Comparison of ENCODE assay signal across 8 cellular contexts in genomic region chr2:84958135-84959044, GRCh38. TPM values are rescaled to one million over a fixed set of nuclear protein-coding genes. Genes with fewer than 3 reads are reported as not detected.
A peak's percentile ranks its signal among the peaks of the same experiment; 100 is the strongest.
DNase-seq lines count a peak whose midpoint lies in the region; ATAC-seq and TF ChIP-seq lines count a peak whose summit lies in the region.

No MANE protein-coding gene starts in this region.

- H3K4me1 Mint-ChIP-seq in CD14-positive monocyte: peaks cover 26% of the 10 kb centered on the region

- peaks cover 10% of the 10 kb centered on the region for H3K79me2 ChIP-seq in ACC112 (ENCODE audit: control insufficient read depth, insufficient read depth, low read length, unreplicated experiment)

- peaks cover 11 to 17% of the 10 kb centered on the region in 2 donors for H3K36me3 Mint-ChIP-seq in CD14-positive monocyte

- DNase-seq in HCEC 1CT: peak; percentile 77
- peak; percentile 40 for DNase-seq in RKO (ENCODE audit: low spot score)
- DNase-seq in fibroblast of the aortic adventitia (ENCODE audit: low read depth): peak; percentile 92
- peak; percentile 93 for DNase-seq in retinal pigment epithelial cell (ENCODE audit: low read depth)
- DNase-seq in GM19238 (ENCODE audit: insufficient read length, low spot score): no peak
- DNase-seq in CD14-positive monocyte (ENCODE audit: low spot score): no peak

- intact Hi-C loops in CD14-positive monocyte (cut with micrococcal nuclease): no loop called here

- peaks cover 0 to 2% (median 0%) of the 10 kb centered on the region in 7 donors for H3K9me3 Mint-ChIP-seq in CD14-positive monocyte

- no peaks in the 10 kb centered on the region for H3K27me3 Mint-ChIP-seq in CD14-positive monocyte (ENCODE audit: low read depth in 3 of 3)

- TF ChIP-seq CTCF in fibroblast of the aortic adventitia (IDR thresholded peaks at IDR 0.05; ENCODE audit: insufficient read depth, low read length) (no peak), retinal pigment epithelial cell (conservative IDR thresholded peaks at IDR 0.05; ENCODE audit: low read depth, low read length) (no peak), CD14-positive monocyte (IDR thresholded peaks at IDR 0.05) (no peak)

- no peak overlapping the region for H3K4me3 Mint-ChIP-seq in CD14-positive monocyte

- peaks cover 6% of the 10 kb centered on the region; the same call in 1 of the 2 replicates for H3K36me3 ChIP-seq in ACC112 (ENCODE audit: insufficient read depth, low read length)

- H3K27ac ChIP-seq in ACC112 (ENCODE audit: low read depth, low read length): peak overlapping the region; percentile 95

- no peak for ATAC-seq in HG02885 (IDR thresholded peaks at IDR 0.05; ENCODE audit: poor library complexity, unreplicated experiment)

- H3K27me3 ChIP-seq in ACC112 (ENCODE audit: insufficient read depth, low read length): no peaks in the 10 kb centered on the region

- H3K4me3 ChIP-seq in ACC112 (ENCODE audit: low read depth, low read length): no peak overlapping the region
- no peak overlapping the region for H3K4me3 ChIP-seq in fibroblast of the aortic adventitia (ENCODE audit: low read depth, low read length)
- no peak overlapping the region for H3K4me3 ChIP-seq in retinal pigment epithelial cell (ENCODE audit: low read length)

- H3K4me1 ChIP-seq in ACC112 (ENCODE audit: control insufficient read depth, insufficient read depth, low read length, unreplicated experiment): peaks cover 36% of the 10 kb centered on the region

- H2AFZ ChIP-seq in ACC112 (ENCODE audit: low read length, unreplicated experiment): no peak overlapping the region

- H3K27ac Mint-ChIP-seq in CD14-positive monocyte: peak overlapping the region in 1 of 7 donors; percentile 56

RNA-seq across cellular contexts. Expression of gene KCMF1, which starts 12.6 kb away (rescaled TPM):
- 28.5 and 64.5 TPM in 2 replicates for total RNA-seq in fibroblast of the aortic adventitia (ENCODE audit: low replicate concordance)
- polyA plus RNA-seq in CD14-positive monocyte: 10 to 100 TPM; 22.5 to 28.5 TPM

RNA-seq across cellular contexts. Expression of gene TMSB10, which starts 52.9 kb away (rescaled TPM):
- total RNA-seq in fibroblast of the aortic adventitia (ENCODE audit: low replicate concordance): 3,849 and 4,291 TPM in 2 replicates
- 1,000 to 10,000 TPM; 5,130 to 6,847 TPM for polyA plus RNA-seq in CD14-positive monocyte

Comparison
In these comparisons a context has a peak if more than half of its experiments do, and no peak if none do; other contexts are left out.
1. DNase-seq: peak in HCEC 1CT (single experiment), RKO (single experiment), fibroblast of the aortic adventitia (single experiment) and retinal pigment epithelial cell (single experiment); none in GM19238 (single experiment) and CD14-positive monocyte (single experiment).